In genomic region chr10:22043327-22043633, GRCh38 we compare ENCODE assay signal across 15 cellular contexts. TPM values are rescaled to one million over a fixed set of nuclear protein-coding genes. Genes with fewer than 3 reads are reported as not detected.
A peak's percentile ranks its signal among the peaks of the same experiment; 100 is the strongest.
DNase-seq lines count a peak whose midpoint lies in the region; ATAC-seq and TF ChIP-seq lines count a peak whose summit lies in the region.
"Had no signal": no experiment of that assay in that cellular context is flagged by ENCODE, and none has a peak within 500 bp of the region (broad histone marks: within the 10 kb centered on the region; RNA-seq: fewer than 3 reads in every experiment).

No MANE protein-coding gene starts in this region.

- DNase-seq in DMS53 treated with DMSO at 0.1 percent for 48 hours (lab: John Stamatoyannopoulos, UW; ENCODE audit: unreplicated experiment): peak; percentile 32
- no peak for DNase-seq in endodermal cell
- no peak for DNase-seq in neural crest cell (ENCODE audit: low read depth, low spot score)
- no peak for DNase-seq in NCI-H82 treated with DMSO at 0.1 percent for 48 hours (lab: John Stamatoyannopoulos, UW; ENCODE audit: unreplicated experiment)
- DNase-seq in mesenteric fat pad (ENCODE audit: low spot score): no peak
- no peak for DNase-seq in NCI-H1694 treated with DMSO at 0.1 percent for 48 hours (lab: John Stamatoyannopoulos, UW)
- DNase-seq: DMS153, Kasumi-1, NCI-H1930, NCI-H2171, NCI-H446 had no signal

- peak overlapping the region; percentile 93 for H3K27ac Mint-ChIP-seq in endodermal cell
- peak overlapping the region; percentile 1 for H3K27ac Mint-ChIP-seq in neural crest cell (ENCODE audit: unreplicated experiment)

- no peaks in the 10 kb centered on the region for H3K27me3 Mint-ChIP-seq in endodermal cell (ENCODE audit: insufficient read depth)
- H3K27me3 Mint-ChIP-seq in neural crest cell (ENCODE audit: low read depth): no peaks in the 10 kb centered on the region

- no peak for ATAC-seq in GM18520 (IDR thresholded peaks at IDR 0.05; ENCODE audit: unreplicated experiment)
- ATAC-seq: SK-N-SH treated with all-trans-retinoic acid at 6 μM for 48 hours had no signal

- no peaks in the 10 kb centered on the region for H3K79me2 ChIP-seq in Loucy (ENCODE audit: insufficient read depth, low read length)

- H3K9me3 Mint-ChIP-seq in endodermal cell (peaks cover 19% of the 10 kb centered on the region), neural crest cell (peaks cover 4% of the 10 kb centered on the region)

- H4K20me1 ChIP-seq in Loucy (ENCODE audit: insufficient read depth, low read length, poor library complexity, severe bottlenecking): no peaks in the 10 kb centered on the region

- TF ChIP-seq CTCF in Loucy (conservative IDR thresholded peaks at IDR 0.05; ENCODE audit: low read length) (no peak), endodermal cell (conservative IDR thresholded peaks at IDR 0.05) (no peak), neural crest cell (conservative IDR thresholded peaks at IDR 0.05) (no peak)

- H3K9me2 ChIP-seq in Loucy (replicated peaks; ENCODE audit: low read depth, low read length): no peaks in the 10 kb centered on the region

- H3K27me3 ChIP-seq in Loucy (ENCODE audit: insufficient read depth, low read length, poor library complexity, severe bottlenecking) (no peaks in the 10 kb centered on the region), endodermal cell (ENCODE audit: control insufficient read depth, insufficient read depth, low read length, poor library complexity, severe bottlenecking) (no peaks in the 10 kb centered on the region)

- H3K4me3 ChIP-seq in Loucy (ENCODE audit: low read length, poor library complexity, severe bottlenecking): no peak overlapping the region
- no peak overlapping the region for H3K4me3 ChIP-seq in endodermal cell (ENCODE audit: low read length)

- no peak overlapping the region for H3K9ac ChIP-seq in Loucy (ENCODE audit: low read depth, low read length, poor library complexity, severe bottlenecking)
- H3K9ac ChIP-seq in endodermal cell (ENCODE audit: extremely low read depth, low read length, poor library complexity, severe bottlenecking): no peak overlapping the region

- H3K36me3 ChIP-seq in Loucy (ENCODE audit: insufficient read depth, low read length) (no peaks in the 10 kb centered on the region), endodermal cell (ENCODE audit: control insufficient read depth, insufficient read depth, low read length) (no peaks in the 10 kb centered on the region)

- H3K4me3 Mint-ChIP-seq in endodermal cell (no peak overlapping the region), neural crest cell (no peak overlapping the region)

- H3K4me1 Mint-ChIP-seq in endodermal cell (peaks cover 20% of the 10 kb centered on the region), neural crest cell (peaks cover 16% of the 10 kb centered on the region)

- H3K4me2 ChIP-seq in Loucy (ENCODE audit: low read depth, low read length, poor library complexity, severe bottlenecking): no peak overlapping the region

- no peaks in the 10 kb centered on the region for H3K4me1 ChIP-seq in Loucy (ENCODE audit: insufficient read depth, low read length, poor library complexity, severe bottlenecking)
- H3K4me1 ChIP-seq in endodermal cell (ENCODE audit: control insufficient read depth, insufficient read depth, low read length): peaks cover 5% of the 10 kb centered on the region

- H3K36me3 Mint-ChIP-seq in endodermal cell (ENCODE audit: low read depth) (peaks cover 4% of the 10 kb centered on the region), neural crest cell (ENCODE audit: low read depth) (no peaks in the 10 kb centered on the region)

- no peak overlapping the region for H3K27ac ChIP-seq in endodermal cell (ENCODE audit: low read depth, low read length)
- H3K27ac ChIP-seq: C4-2B had no signal

- no peaks in the 10 kb centered on the region for H3F3A ChIP-seq in Loucy (ENCODE audit: low read depth)

- WGBS in endodermal cell (ENCODE audit: insufficient coverage in 1 of 2, insufficient read length in 1 of 2), 2 experiments: 87 to 89% methylated on average over 4 to 6 of the region's 6 CpGs

- peak overlapping the region; percentile 59; the same call in 1 of the 2 replicates for H2AFZ ChIP-seq in Loucy (ENCODE audit: low read length)

- H3K9me3 ChIP-seq in Loucy (ENCODE audit: insufficient read depth, low read depth, low read length) (no peaks in the 10 kb centered on the region), endodermal cell (ENCODE audit: control insufficient read depth, low read length) (peaks cover 8% of the 10 kb centered on the region)

RNA-seq across cellular contexts. Expression of gene DNAJC1, which starts 39.8 kb away (rescaled TPM):
- total RNA-seq in endodermal cell (10 to 100 TPM; 23.5 to 30.4 TPM), neural crest cell (34.3 and 37.7 TPM in 2 replicates), mesenteric fat pad (28.2 TPM)
- 31.1 TPM for polyA plus RNA-seq in endodermal cell (2013, experiment 1 of 2)
- 30.4 TPM for polyA plus RNA-seq in endodermal cell (2013, experiment 2 of 2)
